In genomic region chr2:62197609-62198236, GRCh38 we compare ENCODE assay signal across 8 cellular contexts. TPM values are rescaled to one million over a fixed set of nuclear protein-coding genes. Genes with fewer than 3 reads are reported as not detected.
DNase-seq lines count a peak whose midpoint lies in the region; ATAC-seq and TF ChIP-seq lines count a peak whose summit lies in the region.

No MANE protein-coding gene starts in this region.

- no peak overlapping the region for H2BK120ac ChIP-seq in mesenchymal stem cell (ENCODE audit: low read depth, low read length)

- DNase-seq in activated T-cell treated with anti-CD3 and anti-CD28 coated beads for 48 hours (ENCODE audit: low read depth) (peak; percentile 15), activated T-cell treated with anti-CD3 and anti-CD28 coated beads for 4 hours (no peak), T-helper 17 cell (peak in 2 of 3 donors; percentile 13 to 18), mesenchymal stem cell (peak; percentile 21), thoracic aorta (ENCODE audit: low spot score) (no peak), NCI-H2227 treated with DMSO at 0.1 percent for 48 hours (lab: John Stamatoyannopoulos, UW) (no peak)
- DNase-seq in effector memory CD8-positive, alpha-beta T cell = no peak

- ATAC-seq in T-helper 17 cell = no peak
- ATAC-seq in effector memory CD8-positive, alpha-beta T cell (replicated peaks) = no peak
- no peak for ATAC-seq in thoracic aorta (ENCODE audit: insufficient number of reproducible peaks, low FRiP score, low read depth)
- ATAC-seq in HG02981 (IDR thresholded peaks at IDR 0.05; ENCODE audit: unreplicated experiment) = no peak

- H3K27me3 Mint-ChIP-seq in T-helper 17 cell = no peaks in the 10 kb centered on the region
- no peaks in the 10 kb centered on the region for H3K27me3 Mint-ChIP-seq in effector memory CD8-positive, alpha-beta T cell

- H2BK5ac ChIP-seq in mesenchymal stem cell (ENCODE audit: low read depth, low read length, poor library complexity, severe bottlenecking) = no peak overlapping the region

- peak overlapping the region in 1 of 2 experiments; percentile 47 for H3K23ac ChIP-seq in mesenchymal stem cell (ENCODE audit: low read length in 2 of 2)

- H4K8ac ChIP-seq in mesenchymal stem cell (ENCODE audit: low read length) = no peak overlapping the region

- H2BK12ac ChIP-seq in mesenchymal stem cell (ENCODE audit: low read length in 2 of 2) = no peak overlapping the region

- no peaks in the 10 kb centered on the region for H3K36me3 ChIP-seq in mesenchymal stem cell (ENCODE audit: control insufficient read depth in 1 of 2, insufficient read depth in 2 of 2, low read depth in 1 of 2, low read length in 2 of 2)
- H3K36me3 ChIP-seq in thoracic aorta = no peaks in the 10 kb centered on the region

- H3K4me1 ChIP-seq in mesenchymal stem cell (ENCODE audit: control insufficient read depth, insufficient read depth, low read depth, low read length) (peaks cover 4% of the 10 kb centered on the region), thoracic aorta (ENCODE audit: control insufficient read depth in 1 of 2, low read depth in 2 of 2) (peaks cover 30 to 48% of the 10 kb centered on the region in 2 donors)

- H4K91ac ChIP-seq in mesenchymal stem cell (ENCODE audit: low read length) = no peak overlapping the region

- H3K27ac ChIP-seq in mesenchymal stem cell (ENCODE audit: low read length, poor library complexity, severe bottlenecking) (no peak overlapping the region), thoracic aorta (peak overlapping the region in 1 of 2 donors; percentile 94)

- peak overlapping the region; percentile 92 for H3K4me3 Mint-ChIP-seq in T-helper 17 cell
- H3K4me3 Mint-ChIP-seq in effector memory CD8-positive, alpha-beta T cell = peak overlapping the region; percentile 94 to 96

- H3K9me3 ChIP-seq in T-helper 17 cell (ENCODE audit: control insufficient read depth, low read length, poor library complexity, severe bottlenecking) (no peaks in the 10 kb centered on the region), mesenchymal stem cell (ENCODE audit: control insufficient read depth, low read length) (no peaks in the 10 kb centered on the region), thoracic aorta (no peaks in the 10 kb centered on the region)

- H3K4ac ChIP-seq in mesenchymal stem cell (ENCODE audit: low read depth in 1 of 2, low read length in 2 of 2) = no peak overlapping the region

- no peaks in the 10 kb centered on the region for H3K9me3 Mint-ChIP-seq in effector memory CD8-positive, alpha-beta T cell

- no peak overlapping the region for H2AFZ ChIP-seq in mesenchymal stem cell (ENCODE audit: low read depth, low read length)

- H3K36me3 Mint-ChIP-seq in T-helper 17 cell (ENCODE audit: low read depth) = no peaks in the 10 kb centered on the region
- H3K36me3 Mint-ChIP-seq in effector memory CD8-positive, alpha-beta T cell (ENCODE audit: insufficient read depth) = peaks cover 27% of the 10 kb centered on the region

- no peak overlapping the region for H2BK15ac ChIP-seq in mesenchymal stem cell (ENCODE audit: low read depth, poor library complexity, severe bottlenecking)

- peaks cover 6% of the 10 kb centered on the region for H3K79me1 ChIP-seq in mesenchymal stem cell (replicated peaks; ENCODE audit: low read length, poor library complexity, severe bottlenecking)

- no peak overlapping the region for H3K18ac ChIP-seq in mesenchymal stem cell (ENCODE audit: low read depth in 1 of 2, low read length in 2 of 2)

- peak overlapping the region; percentile 96 for H3K4me2 ChIP-seq in mesenchymal stem cell (ENCODE audit: low read length, poor library complexity, severe bottlenecking)

- peaks cover 48% of the 10 kb centered on the region for H3K4me1 Mint-ChIP-seq in T-helper 17 cell
- H3K4me1 Mint-ChIP-seq in effector memory CD8-positive, alpha-beta T cell (ENCODE audit: low read depth in 2 of 2) = peaks cover 46 to 52% of the 10 kb centered on the region in 2 donors

- H2AK5ac ChIP-seq in mesenchymal stem cell (ENCODE audit: low read length, severe bottlenecking) = no peak overlapping the region

- TF ChIP-seq CTCF in thoracic aorta (IDR thresholded peaks at IDR 0.05) = no peak

- H3K27ac Mint-ChIP-seq in T-helper 17 cell = peak overlapping the region; percentile 89
- H3K27ac Mint-ChIP-seq in effector memory CD8-positive, alpha-beta T cell = peak overlapping the region; percentile 91 to 94

- peak overlapping the region; percentile 85 for H3K9ac ChIP-seq in mesenchymal stem cell (ENCODE audit: low read length)

- H3K14ac ChIP-seq in mesenchymal stem cell (ENCODE audit: low read length in 2 of 2) = no peak overlapping the region

- WGBS in mesenchymal stem cell = 9% methylated on average over 18 of the region's 20 CpGs

- H3K27me3 ChIP-seq in mesenchymal stem cell (ENCODE audit: control insufficient read depth in 1 of 2, insufficient read depth in 1 of 2, low read length in 2 of 2) (no peaks in the 10 kb centered on the region), thoracic aorta (replicated peaks; ENCODE audit: insufficient read depth) (no peaks in the 10 kb centered on the region)

- H3K4me3 ChIP-seq in mesenchymal stem cell (ENCODE audit: insufficient read depth in 1 of 2, low read depth in 1 of 2, low read length in 2 of 2) (peak overlapping the region; percentile 94 to 97), thoracic aorta (peak overlapping the region; percentile 99)

RNA-seq across cellular contexts. Expression of gene B3GNT2, which starts 1.8 kb away (rescaled TPM):
- total RNA-seq in T-helper 17 cell = 10 to 100 TPM; 39.1 to 43.9 TPM
- polyA plus RNA-seq in mesenchymal stem cell (2013, experiment 1 of 2) = 22.1 TPM
- 24.1 TPM for polyA plus RNA-seq in mesenchymal stem cell (2013, experiment 2 of 2)
- 10 to 100 TPM; 20.1 to 27.9 TPM for total RNA-seq in thoracic aorta

Comparison
In these comparisons a context has a peak if more than half of its experiments do, and no peak if none do; other contexts are left out.
1. DNase-seq: peak in activated T-cell treated with anti-CD3 and anti-CD28 coated beads for 48 hours (single experiment), T-helper 17 cell (2 of 3) and mesenchymal stem cell (single experiment); none in activated T-cell treated with anti-CD3 and anti-CD28 coated beads for 4 hours (single experiment), effector memory CD8-positive, alpha-beta T cell (0 of 3), thoracic aorta (single experiment) and NCI-H2227 treated with DMSO at 0.1 percent for 48 hours (single experiment).